Comparison of ENCODE assay signal across 21 cellular contexts in the genomic region with DNA sequence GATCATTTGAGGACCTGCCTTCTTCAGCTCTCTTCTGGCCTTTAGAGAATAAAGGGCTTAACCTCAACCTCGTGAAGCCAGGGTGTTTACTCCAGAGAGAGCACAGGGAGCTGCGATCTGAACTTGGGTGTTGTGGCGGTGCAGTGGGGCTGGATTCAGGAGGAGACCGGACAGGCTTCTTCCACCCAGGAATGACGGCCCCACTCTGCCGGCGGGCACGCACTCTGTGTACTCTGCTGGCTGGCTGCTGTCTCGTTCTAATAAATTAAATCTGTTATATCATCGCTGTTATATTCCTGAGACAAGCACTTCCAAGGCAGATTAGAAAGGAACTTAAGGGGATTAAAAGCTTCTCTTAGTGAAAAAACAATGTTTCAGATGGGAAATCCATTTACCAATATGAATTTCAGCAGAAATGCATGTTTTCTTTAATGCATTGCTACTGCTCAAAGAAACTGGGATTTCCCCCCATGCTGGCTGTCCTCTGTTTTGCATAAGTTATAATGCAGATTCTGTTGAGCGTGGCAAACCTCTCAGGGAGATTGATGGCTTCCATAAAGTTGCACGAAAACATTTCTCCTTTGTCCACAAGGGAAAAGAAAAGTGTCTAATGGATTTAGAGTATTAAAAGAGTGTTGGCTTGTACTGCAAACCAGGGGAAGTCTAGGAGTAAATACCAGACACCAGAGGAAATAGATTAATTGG.
DNase-seq lines count a peak whose midpoint lies in the region; ATAC-seq lines count a peak whose summit lies in the region.
"Had no signal": no experiment of that assay in that cellular context is flagged by ENCODE, and none has a peak within 500 bp of the region (broad histone marks: within the 10 kb centered on the region; RNA-seq: fewer than 3 reads in every experiment).

No MANE protein-coding gene starts in this region.

- H3K79me1 ChIP-seq in neuronal stem cell (ENCODE audit: low read depth, low read length), result no peaks in the 10 kb centered on the region

- H3K4me1 ChIP-seq in BLaER1 treated with 17β-estradiol and CSF1 and Interleukin-3, amounts not matched to agents 10 nM and 100 nM, result peaks cover 36 to 60% (median 54%) of the 10 kb centered on the region in 10 experiments
- H3K4me1 ChIP-seq in HAP-1, result peaks cover 4% of the 10 kb centered on the region; the same call in 1 of the 2 replicates
- H3K4me1 ChIP-seq in neuronal stem cell (ENCODE audit: control insufficient read depth in 2 of 2, insufficient read depth in 1 of 2, low read depth in 1 of 2, low read length in 2 of 2), result peaks cover 0 to 6% of the 10 kb centered on the region in 2 donors
- no peaks in the 10 kb centered on the region for H3K4me1 ChIP-seq in SJCRH30

- WGBS in neuronal stem cell (ENCODE audit: extremely low coverage in 2 of 2, insufficient read length in 2 of 2, insufficient replicate concordance in 1 of 2), 2 donors, result no CpG with 5 or more reads among the region's 12 CpGs

- H3K27ac ChIP-seq in BLaER1 treated with 17β-estradiol and CSF1 and Interleukin-3, amounts not matched to agents 10 nM and 100 nM, result peak overlapping the region in 2 of 11 experiments; percentile 16 to 54; a peak in 3 of 22 replicates
- peak overlapping the region; percentile 84 for H3K27ac ChIP-seq in SK-N-MC
- H3K27ac ChIP-seq in neuronal stem cell (replicated peaks; ENCODE audit: low read length), result no peak overlapping the region
- H3K27ac ChIP-seq in SJCRH30, result no peak overlapping the region

- peak overlapping the region; percentile 56 for H2AFZ ChIP-seq in neuronal stem cell (ENCODE audit: low read length)

- no peak overlapping the region for H2BK120ac ChIP-seq in neuronal stem cell (ENCODE audit: low read depth, low read length)

- no peaks in the 10 kb centered on the region for H3K9me3 Mint-ChIP-seq in activated CD8-positive, alpha-beta T cell treated with anti-CD3 and anti-CD28 coated beads, Interleukin-2, amount 10 ng/mL, durations not matched to agents 7 days and 5 days (ENCODE audit: insufficient read depth)

- no peak overlapping the region for H3K18ac ChIP-seq in neuronal stem cell (ENCODE audit: low read length)

- DNase-seq in HAP-1 (ENCODE audit: low spot score in 2 of 2) (peak; percentile 36 to 45), SK-N-MC (ENCODE audit: low read depth, low spot score) (no peak), neuronal stem cell (ENCODE audit: low spot score) (no peak), SJCRH30 (no peak), hepatic stellate cell (ENCODE audit: low spot score) (no peak)
- no peak for DNase-seq in activated CD8-positive, alpha-beta T cell treated with anti-CD3 and anti-CD28 coated beads, Interleukin-2, amount 10 ng/mL, durations not matched to agents 7 days and 5 days
- DNase-seq: Caco-2; CD4-positive, alpha-beta memory T cell; DND-41; GOT3; Karpas-422; MG63; NCI-H1417; NCI-H1694 treated with DMSO at 0.1 percent for 48 hours; NCI-H2081 treated with DMSO at 0.1 percent for 48 hours; NCI-H2171 treated with DMSO at 0.1 percent for 48 hours; NCI-H446 treated with DMSO at 0.1 percent for 48 hours; NK-92 treated with Interleukin-12 subunit alpha and Interleukin-12 subunit beta, amount 100 ng/mL, for 24 hours had no signal

- no peak overlapping the region for H3K27ac Mint-ChIP-seq in activated CD8-positive, alpha-beta T cell treated with anti-CD3 and anti-CD28 coated beads, Interleukin-2, amount 10 ng/mL, durations not matched to agents 7 days and 5 days
- H3K27ac Mint-ChIP-seq: CD4-positive, alpha-beta memory T cell had no signal

- CTCF ChIA-PET in activated CD8-positive, alpha-beta T cell treated with anti-CD3 and anti-CD28 coated beads, Interleukin-2, amount 10 ng/mL, durations not matched to agents 7 days and 5 days (lab: Charles Lee), result no interaction called here

- peaks cover 10% of the 10 kb centered on the region for H3K4me1 Mint-ChIP-seq in activated CD8-positive, alpha-beta T cell treated with anti-CD3 and anti-CD28 coated beads, Interleukin-2, amount 10 ng/mL, durations not matched to agents 7 days and 5 days (ENCODE audit: low read depth)

- no peak overlapping the region for H3K4me3 ChIP-seq in BLaER1 treated with 17β-estradiol and CSF1 and Interleukin-3, amounts not matched to agents 10 nM and 100 nM
- H3K4me3 ChIP-seq in HAP-1 (no peak overlapping the region), SK-N-MC (peak overlapping the region; percentile 43), neuronal stem cell (ENCODE audit: low read length in 2 of 2) (no peak overlapping the region), SJCRH30 (no peak overlapping the region)
- H3K4me3 ChIP-seq: MG63 had no signal

- H4K20me1 ChIP-seq in BLaER1 treated with 17β-estradiol and CSF1 and Interleukin-3, amounts not matched to agents 10 nM and 100 nM, result no peaks in the 10 kb centered on the region

- no peaks in the 10 kb centered on the region for H3K36me3 ChIP-seq in BLaER1 treated with 17β-estradiol and CSF1 and Interleukin-3, amounts not matched to agents 10 nM and 100 nM
- no peaks in the 10 kb centered on the region for H3K36me3 ChIP-seq in HAP-1 (replicated peaks)
- no peaks in the 10 kb centered on the region for H3K36me3 ChIP-seq in SK-N-MC (ENCODE audit: insufficient read depth, low read length)
- no peaks in the 10 kb centered on the region for H3K36me3 ChIP-seq in neuronal stem cell (replicated peaks in 1 of 2; ENCODE audit: control insufficient read depth in 2 of 2, insufficient read depth in 2 of 2, low read length in 2 of 2)
- no peaks in the 10 kb centered on the region for H3K36me3 ChIP-seq in SJCRH30
- H3K36me3 ChIP-seq: MG63 had no signal

- H3K9ac ChIP-seq in BLaER1 treated with 17β-estradiol and CSF1 and Interleukin-3, amounts not matched to agents 10 nM and 100 nM, result no peak overlapping the region
- H3K9ac ChIP-seq in SK-N-MC (ENCODE audit: insufficient read length), result no peak overlapping the region
- no peak overlapping the region for H3K9ac ChIP-seq in neuronal stem cell (ENCODE audit: low read depth, low read length, poor library complexity)

- no peak overlapping the region for H3K14ac ChIP-seq in neuronal stem cell (ENCODE audit: low read length)

- no peak overlapping the region for H3K4me3 Mint-ChIP-seq in activated CD8-positive, alpha-beta T cell treated with anti-CD3 and anti-CD28 coated beads, Interleukin-2, amount 10 ng/mL, durations not matched to agents 7 days and 5 days
- H3K4me3 Mint-ChIP-seq: CD4-positive, alpha-beta memory T cell; IgD-negative memory B cell had no signal

- no peak overlapping the region for H4K91ac ChIP-seq in neuronal stem cell (ENCODE audit: low read depth, low read length, poor library complexity)

- no peaks in the 10 kb centered on the region for H3K27me3 Mint-ChIP-seq in activated CD8-positive, alpha-beta T cell treated with anti-CD3 and anti-CD28 coated beads, Interleukin-2, amount 10 ng/mL, durations not matched to agents 7 days and 5 days (ENCODE audit: low read depth)
- H3K27me3 Mint-ChIP-seq: IgD-negative memory B cell had no signal

- H3K4me2 ChIP-seq in BLaER1 treated with 17β-estradiol and CSF1 and Interleukin-3, amounts not matched to agents 10 nM and 100 nM, result peak overlapping the region; percentile 65 to 82 (median 75)
- H3K4me2 ChIP-seq in neuronal stem cell (ENCODE audit: insufficient read depth, low read length, poor library complexity, severe bottlenecking), result no peak overlapping the region

- H4K8ac ChIP-seq in neuronal stem cell (ENCODE audit: low read depth, low read length), result no peak overlapping the region

- H2BK15ac ChIP-seq in neuronal stem cell (ENCODE audit: low read length), result no peak overlapping the region

- no peaks in the 10 kb centered on the region for H3K36me3 Mint-ChIP-seq in activated CD8-positive, alpha-beta T cell treated with anti-CD3 and anti-CD28 coated beads, Interleukin-2, amount 10 ng/mL, durations not matched to agents 7 days and 5 days (ENCODE audit: low read depth)
- H3K36me3 Mint-ChIP-seq: CD4-positive, alpha-beta memory T cell; IgD-negative memory B cell had no signal

- 0 out of 22 replicates have a peak, but pooled peaks cover 0 to 4% (median 0%) of the 10 kb centered on the region in 11 experiments for H3K27me3 ChIP-seq in BLaER1 treated with 17β-estradiol and CSF1 and Interleukin-3, amounts not matched to agents 10 nM and 100 nM
- no peaks in the 10 kb centered on the region for H3K27me3 ChIP-seq in HAP-1 (ENCODE audit: low read depth)
- H3K27me3 ChIP-seq in neuronal stem cell (ENCODE audit: control insufficient read depth in 3 of 3, insufficient read depth in 3 of 3, low read depth in 1 of 3, low read length in 3 of 3), result no peaks in the 10 kb centered on the region
- no peaks in the 10 kb centered on the region for H3K27me3 ChIP-seq in SJCRH30
- H3K27me3 ChIP-seq: MG63 had no signal

- no peak for ATAC-seq in activated CD8-positive, alpha-beta T cell treated with anti-CD3 and anti-CD28 coated beads, Interleukin-2, amount 10 ng/mL, durations not matched to agents 7 days and 5 days
- ATAC-seq: HCT116 had no signal

- no peak overlapping the region for H3K4ac ChIP-seq in neuronal stem cell (ENCODE audit: low read length)

- H2AK5ac ChIP-seq in neuronal stem cell (ENCODE audit: low read depth, low read length), result no peak overlapping the region

- H3K23ac ChIP-seq in neuronal stem cell (ENCODE audit: low read depth, low read length, poor library complexity), result peak overlapping the region; percentile 56

- in situ Hi-C loops in HAP-1 (cut with MboI; ENCODE audit: low sequenced_read_pairs), result no loop called here

- H2BK12ac ChIP-seq in neuronal stem cell (ENCODE audit: low read length), result no peak overlapping the region

- H2BK5ac ChIP-seq in neuronal stem cell (ENCODE audit: low read length), result no peak overlapping the region

- peaks cover 0 to 12% (median 0%) of the 10 kb centered on the region in 11 experiments; a peak in 4 of 22 replicates for H3K9me3 ChIP-seq in BLaER1 treated with 17β-estradiol and CSF1 and Interleukin-3, amounts not matched to agents 10 nM and 100 nM (replicated peaks in 1 of 11)
- H3K9me3 ChIP-seq in HAP-1, result no peaks in the 10 kb centered on the region
- H3K9me3 ChIP-seq in SK-N-MC (ENCODE audit: low read depth, low read length), result no peaks in the 10 kb centered on the region
- H3K9me3 ChIP-seq in neuronal stem cell (replicated peaks in 1 of 2; ENCODE audit: control insufficient read depth in 2 of 2, insufficient read depth in 1 of 2, low read depth in 1 of 2, low read length in 2 of 2), result no peaks in the 10 kb centered on the region
- H3K9me3 ChIP-seq in SJCRH30 (replicated peaks), result no peaks in the 10 kb centered on the region
- H3K9me3 ChIP-seq: Caco-2, MG63 had no signal

- POLR2A ChIA-PET in activated CD8-positive, alpha-beta T cell treated with anti-CD3 and anti-CD28 coated beads, Interleukin-2, amount 10 ng/mL, durations not matched to agents 7 days and 5 days (lab: Charles Lee), result no interaction called here

Comparison
In these comparisons a context has a peak if more than half of its experiments do, and no peak if none do; other contexts are left out.
1. DNase-seq: peak in HAP-1 (2 of 2); none in SK-N-MC (single experiment), neuronal stem cell (single experiment), SJCRH30 (0 of 2), activated CD8-positive, alpha-beta T cell treated with anti-CD3 and anti-CD28 coated beads, Interleukin-2, amount 10 ng/mL, durations not matched to agents 7 days and 5 days (single experiment) and hepatic stellate cell (single experiment).